In the genomic region with DNA sequence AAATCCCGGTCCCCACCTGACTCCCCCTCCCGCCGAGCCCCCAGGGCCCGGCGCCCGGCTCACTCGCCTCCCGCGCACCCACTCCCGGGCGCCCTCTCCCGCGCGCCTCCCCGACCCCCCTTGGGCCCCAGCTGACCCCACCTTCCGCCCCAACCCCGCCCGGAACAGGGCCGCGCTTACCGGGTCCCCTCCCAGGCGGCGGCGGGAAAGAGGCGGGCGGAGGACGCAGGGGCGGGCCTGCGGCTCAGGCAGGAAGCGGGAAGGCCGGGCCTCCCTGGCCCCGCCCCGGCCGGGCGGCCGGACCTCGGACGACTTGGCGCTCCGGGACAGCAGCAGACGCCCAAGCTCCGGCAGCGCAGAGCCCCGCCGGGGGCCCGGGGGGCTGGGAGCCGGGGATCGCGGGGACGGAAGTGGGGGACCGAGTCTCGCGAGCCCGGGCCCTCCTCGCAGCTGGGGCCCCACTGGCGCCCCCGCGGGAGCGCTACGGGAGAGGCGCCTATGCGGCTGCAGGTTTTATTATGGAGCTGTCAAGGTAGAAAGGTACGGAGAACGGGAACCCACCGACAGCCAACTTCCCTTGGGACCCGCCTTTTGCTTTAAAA, we compare ENCODE assay signal across 8 cellular contexts.
A peak's percentile ranks its signal among the peaks of the same experiment; 100 is the strongest.
DNase-seq lines count a peak whose midpoint lies in the region; ATAC-seq and TF ChIP-seq lines count a peak whose summit lies in the region.

TSS of gene SLC41A3 (minus strand) at position 212 of the 602 bp plus-strand sequence. CDS start 15,905 bp downstream, outside the sequence.

- DNase-seq in AG09309 (ENCODE audit: low read depth) (peak; percentile 20), NCI-H2196 treated with DMSO at 0.1 percent for 48 hours (lab: John Stamatoyannopoulos, UW; ENCODE audit: unreplicated experiment) (peak; percentile 85), islet precursor cell (peak; percentile 93)
- peak; percentile 70 to 78 (median 73) for DNase-seq in activated CD4-positive, CD25-positive, alpha-beta regulatory T cell (lab: John Stamatoyannopoulos, UW)
- peak; percentile 78 for DNase-seq in central memory CD4-positive, alpha-beta T cell
- peak; percentile 88 for DNase-seq in stimulated activated CD4-positive, alpha-beta T cell treated with anti-CD3 and anti-CD28 coated beads, Interleukin-12 subunit alpha, Interleukin-12 subunit beta, amount 100 ng/mL, for 4 hours

- peak within 1 kb of the TSS; percentile 66 for H3K4me3 ChIP-seq in AG09309 (ENCODE audit: control insufficient read depth, low read depth, low read length)

- TF ChIP-seq CTCF in AG09309 (IDR thresholded peaks at IDR 0.05; ENCODE audit: control insufficient read depth, insufficient read depth, low read depth, low read length, missing control alignments): peak; percentile 47

- ATAC-seq in GM18907 (IDR thresholded peaks at IDR 0.05; ENCODE audit: unreplicated experiment): peak; percentile 94
- peak; percentile 91 for ATAC-seq in HG03135 (IDR thresholded peaks at IDR 0.05; ENCODE audit: unreplicated experiment)

Comparison
In these comparisons a context has a peak if more than half of its experiments do, and no peak if none do; other contexts are left out.
1. Peak in every context shown above with its lines: DNase-seq, ATAC-seq and H3K4me3 ChIP-seq.
2. DNase-seq: peak in every context shown above with its lines; median percentile 93 in islet precursor cell; 88 in stimulated activated CD4-positive, alpha-beta T cell treated with anti-CD3 and anti-CD28 coated beads, Interleukin-12 subunit alpha, Interleukin-12 subunit beta, amount 100 ng/mL, for 4 hours; 85 in NCI-H2196 treated with DMSO at 0.1 percent for 48 hours; 78 in central memory CD4-positive, alpha-beta T cell; 73 in activated CD4-positive, CD25-positive, alpha-beta regulatory T cell; 20 in AG09309.